ENCODE assay signal across 14 cellular contexts in the genomic region with DNA sequence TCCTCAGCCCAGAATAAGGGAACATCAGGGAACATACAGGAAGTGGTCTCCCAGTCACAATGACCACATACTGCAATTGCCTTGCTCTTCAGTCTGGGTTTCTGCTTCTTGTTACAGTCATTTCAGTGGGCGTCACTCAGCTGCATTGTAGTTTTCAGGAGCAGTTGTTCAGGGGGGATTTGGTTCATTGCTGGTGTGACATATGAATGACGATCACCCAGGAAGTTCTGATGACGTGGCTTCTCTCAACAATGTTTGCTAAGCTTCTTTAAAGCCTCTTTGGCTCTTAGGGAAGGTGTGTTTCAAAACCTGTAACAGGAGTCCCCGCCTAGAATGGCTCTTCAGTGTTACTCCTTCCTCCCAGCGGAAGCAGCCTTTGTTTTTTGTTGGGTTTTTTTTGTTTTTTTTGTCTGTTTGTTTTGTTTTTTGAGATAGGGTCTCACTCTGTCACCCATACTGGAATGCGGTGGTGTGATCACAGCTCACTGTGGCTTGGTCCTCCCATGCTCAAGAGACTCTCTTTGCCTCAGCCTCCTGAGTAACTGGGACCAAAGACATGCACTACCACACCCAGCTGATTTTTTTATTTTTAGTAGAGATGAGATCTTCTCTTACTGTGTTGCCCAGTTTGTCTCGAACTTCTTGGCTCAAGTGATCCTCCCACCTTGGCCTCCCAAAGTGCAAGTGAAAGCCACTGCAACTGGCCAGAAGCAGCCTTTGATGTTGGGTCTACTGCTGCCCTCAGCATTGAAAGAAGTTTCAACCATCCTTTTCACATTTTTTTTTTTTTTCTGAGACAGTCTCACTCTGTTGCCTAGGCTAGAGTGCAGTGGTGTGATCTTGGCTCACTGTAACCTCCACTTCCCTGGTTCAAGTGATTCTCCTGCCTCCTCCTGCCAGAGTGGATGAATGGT. TPM values are rescaled to one million over a fixed set of nuclear protein-coding genes. Genes with fewer than 3 reads are reported as not detected.
A peak's percentile ranks its signal among the peaks of the same experiment; 100 is the strongest.
DNase-seq lines count a peak whose midpoint lies in the region; ATAC-seq and TF ChIP-seq lines count a peak whose summit lies in the region.
"Had no signal": no experiment of that assay in that cellular context is flagged by ENCODE, and none has a peak within 500 bp of the region (broad histone marks: within the 10 kb centered on the region; RNA-seq: fewer than 3 reads in every experiment).

No MANE protein-coding gene starts in this region.

- no peaks in the 10 kb centered on the region for H3K4me1 Mint-ChIP-seq in naive thymus-derived CD4-positive, alpha-beta T cell
- H3K4me1 Mint-ChIP-seq: IgD-negative memory B cell had no signal

- H3K4me1 ChIP-seq in A673 (ENCODE audit: insufficient read depth, low read length, poor library complexity, severe bottlenecking): peaks cover 7% of the 10 kb centered on the region
- peaks cover 56% of the 10 kb centered on the region for H3K4me1 ChIP-seq in PC-3 (ENCODE audit: insufficient read depth, low read length)
- H3K4me1 ChIP-seq in naive thymus-derived CD4-positive, alpha-beta T cell (ENCODE audit: control insufficient read depth in 2 of 2, insufficient read depth in 2 of 2, low read length in 2 of 2): no peaks in the 10 kb centered on the region
- H3K4me1 ChIP-seq: prostate gland had no signal

- BruUV-seq in A673 (replicated peaks; lab: Mats Ljungman, UMichigan) (no TSS peak), PC-3 (replicated peaks; lab: Mats Ljungman, UMichigan) (no TSS peak)

- H3K4me2 ChIP-seq in PC-3 (ENCODE audit: low read length): no peak overlapping the region

- ATAC-seq in GM19463 (IDR thresholded peaks at IDR 0.05; ENCODE audit: unreplicated experiment): peak; percentile 39
- ATAC-seq in PC-3: no peak
- ATAC-seq in naive thymus-derived CD4-positive, alpha-beta T cell: no peak
- ATAC-seq in GM19023 (IDR thresholded peaks at IDR 0.05; ENCODE audit: unreplicated experiment): no peak
- ATAC-seq in HG02763 (IDR thresholded peaks at IDR 0.05; ENCODE audit: unreplicated experiment): no peak

- H3K4me3 ChIP-seq in A673 (ENCODE audit: low read depth, low read length, poor library complexity, severe bottlenecking) (no peak overlapping the region), PC-3 (ENCODE audit: low read length) (no peak overlapping the region), fibroblast of mammary gland (ENCODE audit: control insufficient read depth, low read depth, low read length) (no peak overlapping the region)
- H3K4me3 ChIP-seq in naive thymus-derived CD4-positive, alpha-beta T cell (ENCODE audit: low read length): no peak overlapping the region
- H3K4me3 ChIP-seq: prostate gland had no signal

- POLR2A ChIA-PET in A673 (lab: Charles Lee; ENCODE audit: low non-redundant PET) (no interaction called here), PC-3 (lab: Charles Lee; ENCODE audit: unreplicated experiment) (no interaction called here)
- POLR2A ChIA-PET in naive thymus-derived CD4-positive, alpha-beta T cell (lab: Charles Lee): no interaction called here

- H3K79me2 ChIP-seq in PC-3 (ENCODE audit: low read length): no peaks in the 10 kb centered on the region

- H3K27ac Mint-ChIP-seq in naive thymus-derived CD4-positive, alpha-beta T cell: no peak overlapping the region
- H3K27ac Mint-ChIP-seq: IgD-negative memory B cell had no signal

- H3K27ac ChIP-seq in A673 (ENCODE audit: low read depth, low read length, poor library complexity, severe bottlenecking) (no peak overlapping the region), PC-3 (ENCODE audit: low read length) (peak overlapping the region; percentile 23; the same call in 1 of the 2 replicates)
- H3K27ac ChIP-seq in naive thymus-derived CD4-positive, alpha-beta T cell (ENCODE audit: low read depth, low read length): no peak overlapping the region
- H3K27ac ChIP-seq: prostate gland had no signal

- no peaks in the 10 kb centered on the region for H3K27me3 ChIP-seq in A673 (replicated peaks; ENCODE audit: insufficient read depth, low read depth, low read length, poor library complexity)
- no peaks in the 10 kb centered on the region for H3K27me3 ChIP-seq in PC-3 (ENCODE audit: low read length)
- H3K27me3 ChIP-seq in naive thymus-derived CD4-positive, alpha-beta T cell (ENCODE audit: control insufficient read depth in 2 of 2, insufficient read depth in 2 of 2, low read length in 2 of 2): no peaks in the 10 kb centered on the region

- peaks cover 10 to 19% (median 14%) of the 10 kb centered on the region in 5 donors for H3K27me3 Mint-ChIP-seq in naive thymus-derived CD4-positive, alpha-beta T cell

- TF ChIP-seq CTCF in A673 (conservative IDR thresholded peaks at IDR 0.05; ENCODE audit: low read depth, low read length) (no peak), PC-3 (conservative IDR thresholded peaks at IDR 0.05; ENCODE audit: low read depth, low read length) (no peak), fibroblast of mammary gland (conservative IDR thresholded peaks at IDR 0.05; ENCODE audit: control insufficient read depth, insufficient read depth, low read depth, low read length) (no peak)

- intact Hi-C loops in A673 (cut with micrococcal nuclease; ENCODE audit: unreplicated experiment) (no loop called here), PC-3 (cut with micrococcal nuclease) (no loop called here)
- intact Hi-C loops in naive thymus-derived CD4-positive, alpha-beta T cell (cut with micrococcal nuclease): no loop called here

- no peak overlapping the region for H3K9ac ChIP-seq in PC-3 (ENCODE audit: low read length)

- DNase-seq in A673 (ENCODE audit: low spot score) (peak; percentile 22), PC-3 (peak; percentile 50), fibroblast of mammary gland (ENCODE audit: low read depth) (peak; percentile 26), NCI-H1930 (lab: John Stamatoyannopoulos, UW) (no peak)
- DNase-seq in naive thymus-derived CD4-positive, alpha-beta T cell: no peak
- DNase-seq: activated CD4-positive, CD25-positive, alpha-beta regulatory T cell treated with anti-CD3 and anti-CD28 coated beads, Interleukin-2, amount 50 U/mL, for 72 hours; DMS153; NCI-H187 treated with DMSO at 0.1 percent for 48 hours had no signal

- no peaks in the 10 kb centered on the region for H3K36me3 Mint-ChIP-seq in naive thymus-derived CD4-positive, alpha-beta T cell

- H3K4me3 Mint-ChIP-seq in naive thymus-derived CD4-positive, alpha-beta T cell: no peak overlapping the region
- H3K4me3 Mint-ChIP-seq: IgD-negative memory B cell had no signal

- H4K20me1 ChIP-seq in PC-3 (ENCODE audit: low read length): no peaks in the 10 kb centered on the region

- CTCF ChIA-PET in A673 (lab: Charles Lee) (interaction anchor here (0.7 kb wide), 1 partner anchor 14 kb away, joined by 4 read pairs; no protein-coding TSS in a partner anchor), PC-3 (lab: Charles Lee) (no interaction called here)
- CTCF ChIA-PET in naive thymus-derived CD4-positive, alpha-beta T cell (lab: Charles Lee): interaction anchor here (0.7 kb wide), 1 partner anchor 581 kb away, joined by 3 read pairs; no protein-coding TSS in a partner anchor

- H3K36me3 ChIP-seq in A673 (ENCODE audit: insufficient read depth, low read length, poor library complexity, severe bottlenecking) (no peaks in the 10 kb centered on the region), PC-3 (ENCODE audit: low read depth, low read length) (no peaks in the 10 kb centered on the region)
- no peaks in the 10 kb centered on the region for H3K36me3 ChIP-seq in naive thymus-derived CD4-positive, alpha-beta T cell (ENCODE audit: control insufficient read depth in 2 of 3, insufficient read depth in 3 of 3, low read length in 3 of 3)
- H3K36me3 ChIP-seq: prostate gland had no signal

- H2AFZ ChIP-seq in PC-3 (ENCODE audit: low read length): no peak overlapping the region

- H3K9me2 ChIP-seq in PC-3 (replicated peaks; ENCODE audit: low read length): no peaks in the 10 kb centered on the region

- H3K9me3 Mint-ChIP-seq in naive thymus-derived CD4-positive, alpha-beta T cell: peaks cover 0 to 1% (median 0%) of the 10 kb centered on the region in 11 donors
- H3K9me3 Mint-ChIP-seq: IgD-negative memory B cell had no signal

- H3F3A ChIP-seq in PC-3 (ENCODE audit: low read length, unreplicated experiment): peaks cover 12% of the 10 kb centered on the region

- H3K9me3 ChIP-seq in A673 (ENCODE audit: low read depth, low read length, poor library complexity, severe bottlenecking) (no peaks in the 10 kb centered on the region), PC-3 (ENCODE audit: low read length) (no peaks in the 10 kb centered on the region)
- H3K9me3 ChIP-seq in naive thymus-derived CD4-positive, alpha-beta T cell (ENCODE audit: control insufficient read depth in 2 of 3, low read length in 3 of 3): no peaks in the 10 kb centered on the region
- H3K9me3 ChIP-seq: prostate gland had no signal

RNA-seq across cellular contexts. Expression of gene SCEL, which starts 1.4 kb away (rescaled TPM):
- total RNA-seq in A673 (2021): 0.15 TPM in 1 of 2 replicates, not detected in the other
- 3.0 and 3.5 TPM in 2 replicates for total RNA-seq in PC-3 (2014; rRNA removed)
- not detected for total RNA-seq in naive thymus-derived CD4-positive, alpha-beta T cell
- not detected for polyA plus RNA-seq in naive thymus-derived CD4-positive, alpha-beta T cell
- total RNA-seq: glomerular endothelial cell had no signal
- polyA plus RNA-seq: IgD-negative memory B cell had no signal

Comparison
In these comparisons a context has a peak if more than half of its experiments do, and no peak if none do; other contexts are left out.
1. DNase-seq: peak in A673 (single experiment), PC-3 (single experiment) and fibroblast of mammary gland (single experiment); none in naive thymus-derived CD4-positive, alpha-beta T cell (0 of 9) and NCI-H1930 (0 of 2).